ENCODE assay signal across 1 cellular context in genomic region chr1:6271554-6271953, GRCh38.
TF ChIP-seq lines count a peak whose summit lies in the region.

No MANE protein-coding gene starts in this region.

TF ChIP-seq in HEK293, 187 proteins besides CTCF, POLR2A, EP300 and RAD21 (continued from another document and continues in another):
- TF ChIP-seq ZNF148 (tag by site-specific recombination; IDR thresholded peaks at IDR 0.05; ENCODE audit: borderline replicate concordance) (no peak), ZNF423 (tag by site-specific recombination; IDR thresholded peaks at IDR 0.05) (peak; percentile 98), GLIS1 (tag by site-specific recombination; IDR thresholded peaks at IDR 0.05) (peak; percentile 96), ZNF211 (tag by site-specific recombination; IDR thresholded peaks at IDR 0.05; ENCODE audit: low read depth) (no peak), ATF2 (tag by site-specific recombination; IDR thresholded peaks at IDR 0.05; ENCODE audit: low read depth) (peak; percentile 62; the same call in 1 of the 2 replicates), ZIC2 (tag by site-specific recombination; IDR thresholded peaks at IDR 0.05) (peak; percentile 97), SP2 (tag by site-specific recombination; IDR thresholded peaks at IDR 0.05) (peak; percentile 63), ZNF10 (tag by site-specific recombination; IDR thresholded peaks at IDR 0.05) (0 out of 2 replicates have a peak, but pooled peaks have one; percentile 34), ZEB2 (tag by site-specific recombination; IDR thresholded peaks at IDR 0.05) (peak; percentile 86), KLF9 (tag by site-specific recombination; IDR thresholded peaks at IDR 0.05; ENCODE audit: low read depth) (peak; percentile 69), SCRT2 (tag by site-specific recombination; IDR thresholded peaks at IDR 0.05) (no peak), ZNF169 (tag by site-specific recombination; IDR thresholded peaks at IDR 0.05) (no peak), ZNF692 (tag by site-specific recombination; IDR thresholded peaks at IDR 0.05) (peak; percentile 72), GLIS2 (tag by site-specific recombination; IDR thresholded peaks at IDR 0.05) (peak; percentile 87), SCRT1 (tag by site-specific recombination; IDR thresholded peaks at IDR 0.05; ENCODE audit: borderline replicate concordance) (no peak), PRDM10 (tag by site-specific recombination; IDR thresholded peaks at IDR 0.05) (peak; percentile 71), ZBTB8A (tag by site-specific recombination; IDR thresholded peaks at IDR 0.05) (peak; percentile 77), SP7 (tag by site-specific recombination; IDR thresholded peaks at IDR 0.05) (peak; percentile 94), ZNF311 (tag by site-specific recombination; IDR thresholded peaks at IDR 0.05; ENCODE audit: borderline replicate concordance) (no peak), ZBTB20 (tag by site-specific recombination; IDR thresholded peaks at IDR 0.05) (peak; percentile 57; the same call in 1 of the 2 replicates), YY1 (tag by site-specific recombination; IDR thresholded peaks at IDR 0.05) (no peak), ZBTB21 (tag by site-specific recombination; IDR thresholded peaks at IDR 0.05) (peak; percentile 67), ZNF341 (tag by site-specific recombination; IDR thresholded peaks at IDR 0.05; ENCODE audit: low read depth) (peak; percentile 75), ZNF600 (tag by site-specific recombination; IDR thresholded peaks at IDR 0.05) (peak; percentile 85), ZNF280C (tag by site-specific recombination; IDR thresholded peaks at IDR 0.05) (no peak), ZNF629 (tag by site-specific recombination; IDR thresholded peaks at IDR 0.05) (peak; percentile 91), ZNF398 (tag by site-specific recombination; IDR thresholded peaks at IDR 0.05) (peak; percentile 79), ZBTB1 (tag by site-specific recombination; IDR thresholded peaks at IDR 0.05) (no peak), FEZF1 (tag by site-specific recombination; IDR thresholded peaks at IDR 0.05) (0 out of 2 replicates have a peak, but pooled peaks have one; percentile 38), BCL11A (tag by site-specific recombination; IDR thresholded peaks at IDR 0.05; ENCODE audit: low read depth) (no peak), ZNF394 (tag by site-specific recombination; IDR thresholded peaks at IDR 0.05; ENCODE audit: borderline replicate concordance) (0 out of 2 replicates have a peak, but pooled peaks have one; percentile 15), ZFP69B (tag by site-specific recombination; IDR thresholded peaks at IDR 0.05) (peak; percentile 65; the same call in 1 of the 2 replicates), HIC1 (tag by site-specific recombination; IDR thresholded peaks at IDR 0.05) (peak; percentile 32; the same call in 1 of the 2 replicates), TCF7L2 (IDR thresholded peaks at IDR 0.05; ENCODE audit: borderline replicate concordance, low read depth, low read length) (no peak), ZNF223 (tag by site-specific recombination; IDR thresholded peaks at IDR 0.05) (no peak), KLF10 (tag by site-specific recombination; IDR thresholded peaks at IDR 0.05) (peak; percentile 89), ZSCAN5A (tag by site-specific recombination; IDR thresholded peaks at IDR 0.05) (no peak), ZBTB26 (tag by site-specific recombination; optimal IDR thresholded peaks at IDR 0.05) (no peak), ZSCAN30 (tag by site-specific recombination; IDR thresholded peaks at IDR 0.05) (no peak), ZNF513 (tag by site-specific recombination; IDR thresholded peaks at IDR 0.05) (no peak), KLF1 (tag by site-specific recombination; IDR thresholded peaks at IDR 0.05) (peak; percentile 71)
